1 cellular context compared by ENCODE assay signal in the genomic region with DNA sequence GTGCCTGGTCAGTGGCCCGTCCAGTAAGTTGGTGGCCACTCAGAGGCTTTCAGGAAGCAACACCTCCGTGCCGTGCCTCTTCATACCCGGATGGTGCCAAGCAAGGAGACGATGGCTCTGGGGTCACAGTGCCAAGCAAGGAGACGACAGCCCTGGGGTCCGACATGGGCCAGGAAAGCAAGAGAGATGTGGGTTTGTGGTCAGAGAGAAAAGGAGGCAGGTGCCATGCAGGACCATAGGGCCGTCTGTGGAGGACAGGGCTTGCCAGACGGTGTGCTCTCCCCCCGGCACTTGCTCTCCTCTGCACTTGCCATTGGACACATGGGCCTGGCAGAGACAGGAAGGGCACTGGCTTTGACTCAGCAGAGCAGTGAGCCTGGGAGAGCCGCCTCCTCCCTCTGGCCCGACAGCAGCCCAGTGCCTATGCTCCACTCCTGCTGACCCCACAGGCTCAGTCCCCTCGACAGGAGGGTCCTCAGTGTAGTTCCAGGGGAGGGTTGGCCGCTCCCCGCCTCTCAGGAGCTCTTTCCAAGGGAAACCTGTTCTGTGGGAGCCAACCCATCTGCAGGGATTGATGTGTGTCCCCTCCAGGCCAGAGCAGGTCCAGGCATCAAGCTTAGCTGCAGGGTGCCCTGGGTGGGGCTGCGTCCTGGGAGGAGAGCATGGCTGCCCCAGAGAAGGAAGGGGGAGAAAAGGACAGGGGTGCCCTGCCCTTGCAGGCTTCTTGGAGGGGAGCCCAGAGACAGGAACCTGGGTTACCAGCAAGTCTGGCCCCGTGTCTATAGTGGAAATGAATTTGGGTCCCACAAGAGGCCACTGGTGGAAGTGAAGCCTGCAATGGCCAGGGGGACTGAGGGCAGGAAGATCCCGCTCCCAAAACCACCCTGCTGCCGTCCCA.
TF ChIP-seq lines count a peak whose summit lies in the region.

No MANE protein-coding gene starts in this region.

TF ChIP-seq in H1, 55 proteins besides CTCF, POLR2A, EP300 and RAD21:
- TF ChIP-seq GABPA (IDR thresholded peaks at IDR 0.05; ENCODE audit: borderline replicate concordance, insufficient read depth, low read length) (no peak), CBX8 (IDR thresholded peaks at IDR 0.05; ENCODE audit: borderline replicate concordance, low read depth, low read length) (no peak), JUN (IDR thresholded peaks at IDR 0.05; ENCODE audit: low read depth, low read length) (no peak), TEAD4 (IDR thresholded peaks at IDR 0.05; ENCODE audit: low read depth, low read length) (no peak), CEBPB (IDR thresholded peaks at IDR 0.05; ENCODE audit: low read depth, low read length) (no peak), ZNF274 (IDR thresholded peaks at IDR 0.05; ENCODE audit: borderline replicate concordance, extremely low read depth, low read length) (no peak), SP4 (IDR thresholded peaks at IDR 0.05; ENCODE audit: low read length) (no peak), BACH1 (IDR thresholded peaks at IDR 0.05; ENCODE audit: low read length) (no peak), POLR2AphosphoS5 (IDR thresholded peaks at IDR 0.05; ENCODE audit: low read depth, low read length) (no peak), YY1 (IDR thresholded peaks at IDR 0.05; ENCODE audit: low read depth, low read length) (no peak), SIRT6 (IDR thresholded peaks at IDR 0.05; ENCODE audit: low read length) (no peak), JUND (IDR thresholded peaks at IDR 0.05; ENCODE audit: low read length) (no peak), PHF8 (conservative IDR thresholded peaks at IDR 0.05; ENCODE audit: low read depth, low read length) (no peak), HDAC6 (IDR thresholded peaks at IDR 0.05; ENCODE audit: low read depth, low read length) (no peak), SP1 (IDR thresholded peaks at IDR 0.05; ENCODE audit: low read depth, low read length) (no peak), HDAC2 (IDR thresholded peaks at IDR 0.05; ENCODE audit: borderline replicate concordance in 1 of 2, low read depth in 2 of 2, low read length in 2 of 2) (no peak), RNF2 (IDR thresholded peaks at IDR 0.05; ENCODE audit: borderline replicate concordance, low read depth, low read length, missing control alignments, poor library complexity, severe bottlenecking) (no peak)
- TF ChIP-seq, protein P1, sequence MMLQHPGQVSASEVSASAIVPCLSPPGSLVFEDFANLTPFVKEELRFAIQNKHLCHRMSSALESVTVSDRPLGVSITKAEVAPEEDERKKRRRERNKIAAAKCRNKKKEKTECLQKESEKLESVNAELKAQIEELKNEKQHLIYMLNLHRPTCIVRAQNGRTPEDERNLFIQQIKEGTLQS (IDR thresholded peaks at IDR 0.05; ENCODE audit: insufficient read depth, low read depth, low read length), result no peak
- TF ChIP-seq, protein P2, sequence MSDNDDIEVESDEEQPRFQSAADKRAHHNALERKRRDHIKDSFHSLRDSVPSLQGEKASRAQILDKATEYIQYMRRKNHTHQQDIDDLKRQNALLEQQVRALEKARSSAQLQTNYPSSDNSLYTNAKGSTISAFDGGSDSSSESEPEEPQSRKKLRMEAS (IDR thresholded peaks at IDR 0.05), result no peak
- TF ChIP-seq, protein P3, sequence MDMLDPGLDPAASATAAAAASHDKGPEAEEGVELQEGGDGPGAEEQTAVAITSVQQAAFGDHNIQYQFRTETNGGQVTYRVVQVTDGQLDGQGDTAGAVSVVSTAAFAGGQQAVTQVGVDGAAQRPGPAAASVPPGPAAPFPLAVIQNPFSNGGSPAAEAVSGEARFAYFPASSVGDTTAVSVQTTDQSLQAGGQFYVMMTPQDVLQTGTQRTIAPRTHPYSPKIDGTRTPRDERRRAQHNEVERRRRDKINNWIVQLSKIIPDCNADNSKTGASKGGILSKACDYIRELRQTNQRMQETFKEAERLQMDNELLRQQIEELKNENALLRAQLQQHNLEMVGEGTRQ (IDR thresholded peaks at IDR 0.05; ENCODE audit: low read length), result no peak
